Comparison of ENCODE assay signal across 9 cellular contexts in the genomic region with DNA sequence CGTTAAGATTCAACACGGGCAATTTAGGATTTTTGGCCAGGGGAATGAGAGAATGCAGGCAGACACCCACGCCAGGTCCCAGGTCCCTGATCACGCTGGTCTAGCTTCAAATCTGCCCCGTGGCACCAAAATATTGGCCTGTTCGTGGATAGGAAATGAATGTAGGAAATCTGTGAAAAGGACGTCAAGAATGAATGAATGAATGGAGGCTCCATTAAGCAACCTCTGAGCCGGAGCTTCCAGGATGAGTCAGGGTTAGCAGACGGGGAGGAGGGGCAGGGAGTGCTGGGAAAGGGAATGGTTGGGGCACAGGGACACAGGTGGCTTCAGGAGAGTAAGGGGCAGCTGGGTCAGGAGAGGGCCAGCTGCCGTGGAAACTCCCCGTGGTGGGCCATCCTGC. TPM values are rescaled to one million over a fixed set of nuclear protein-coding genes. Genes with fewer than 3 reads are reported as not detected.
DNase-seq lines count a peak whose midpoint lies in the region; ATAC-seq, FAIRE-seq and TF ChIP-seq lines count a peak whose summit lies in the region.
"Had no signal": no experiment of that assay in that cellular context is flagged by ENCODE, and none has a peak within 500 bp of the region (broad histone marks: within the 10 kb centered on the region; RNA-seq: fewer than 3 reads in every experiment).

No MANE protein-coding gene starts in this region.

- 14 to 16% methylated on average over 11 of the region's 11 CpGs for WGBS in GM23248 (ENCODE audit: low coverage in 1 of 2, low lambda C conversion rate in 2 of 2, missing lambda C conversion rate in 2 of 2), 2 experiments
- WGBS in H1 (ENCODE audit: extremely low coverage in 1 of 2, insufficient coverage in 1 of 2, insufficient read length in 1 of 2, insufficient replicate concordance in 2 of 2, low coverage in 1 of 2, low lambda C conversion rate in 2 of 2, missing lambda C conversion rate in 1 of 2), 2 experiments = 70% methylated on average over 11 of the region's 11 CpGs; no CpG with 5 or more reads in 1 of the 2 experiments

- peaks cover 15% of the 10 kb centered on the region; the same call in 1 of the 2 replicates for H3F3A ChIP-seq in GM23248 (ENCODE audit: insufficient read depth)

- H3K36me3 Mint-ChIP-seq in nephron progenitor cell (ENCODE audit: low read depth) = no peaks in the 10 kb centered on the region

- H3K79me2 ChIP-seq in GM23248 (ENCODE audit: insufficient read depth) (no peaks in the 10 kb centered on the region), H1 (ENCODE audit: control insufficient read depth in 1 of 2, insufficient read depth in 2 of 2, low read length in 2 of 2) (no peaks in the 10 kb centered on the region)

- no peak overlapping the region for H3K4ac ChIP-seq in H1 (replicated peaks; ENCODE audit: insufficient read length, low read depth, low read length)

- TF ChIP-seq POLR2A in H1 (IDR thresholded peaks at IDR 0.05; ENCODE audit: control extremely low read depth in 1 of 2, low read depth in 2 of 2, low read length in 2 of 2) = no peak

- POLR2A ChIA-PET in H1 (lab: Charles Lee; ENCODE audit: partially characterized antibody) = interaction anchor here (0.7 to 2.5 kb wide), 6 partner anchors 9 to 73 kb away, joined by 3 to 8 read pairs (median 4); no protein-coding TSS in a partner anchor

- no peak overlapping the region for H2BK120ac ChIP-seq in H1 (replicated peaks; ENCODE audit: low read depth, low read length)

- no peaks in the 10 kb centered on the region for H3K9me3 Mint-ChIP-seq in nephron progenitor cell

- H4K5ac ChIP-seq in H1 (ENCODE audit: insufficient read length, low read depth, low read length) = no peak overlapping the region

- H4K8ac ChIP-seq in H1 (ENCODE audit: extremely low read depth, insufficient read depth, low read length) = no peak overlapping the region; the same call in 1 of the 2 replicates

- no peak overlapping the region for H3K56ac ChIP-seq in H1 (replicated peaks; ENCODE audit: insufficient read length, low read depth, low read length)

- peaks cover 43% of the 10 kb centered on the region for H3K4me1 Mint-ChIP-seq in nephron progenitor cell

- no peaks in the 10 kb centered on the region for H3K27me3 ChIP-seq in GM23248 (replicated peaks; ENCODE audit: insufficient read depth)
- H3K27me3 ChIP-seq in H1 (replicated peaks in 1 of 4; ENCODE audit: control insufficient read depth in 3 of 4, extremely low read depth in 1 of 4, insufficient read depth in 3 of 4, low read length in 3 of 4) = no peaks in the 10 kb centered on the region

- no peaks in the 10 kb centered on the region for H3K9me2 ChIP-seq in GM23248 (ENCODE audit: insufficient read depth)

- peak overlapping the region; percentile 86; the same call in 1 of the 2 replicates for H2BK20ac ChIP-seq in H1 (ENCODE audit: low read length)

- H3K23me2 ChIP-seq in H1 (ENCODE audit: low read depth, low read length) = no peaks in the 10 kb centered on the region

- H3K18ac ChIP-seq in H1 (ENCODE audit: extremely low read depth, low read length) = no peak overlapping the region

- H2BK12ac ChIP-seq in H1 (ENCODE audit: low read depth, low read length) = no peak overlapping the region

- H2AFZ ChIP-seq in GM23248 (peak overlapping the region; percentile 41), H1 (ENCODE audit: low read length) (no peak overlapping the region)

- ATAC-seq in HG03521 (IDR thresholded peaks at IDR 0.05; ENCODE audit: unreplicated experiment) = no peak

- H3K27ac ChIP-seq in GM23248 (peak overlapping the region; percentile 63), H1 (ENCODE audit: low read depth, low read length) (peak overlapping the region; percentile 17; the same call in 1 of the 2 replicates)

- H3K4me2 ChIP-seq in GM23248 (ENCODE audit: unreplicated experiment) = peak overlapping the region; percentile 16
- no peak overlapping the region for H3K4me2 ChIP-seq in H1 (ENCODE audit: insufficient read depth in 1 of 2, low read depth in 2 of 2, low read length in 2 of 2)

- DNase-seq in GM23248 (peak; percentile 88), NCI-H524 treated with DMSO at 0.1 percent for 48 hours (lab: John Stamatoyannopoulos, UW) (peak; percentile 17), H1 (ENCODE audit: low read depth in 1 of 2, low spot score in 2 of 2) (no peak), nephron progenitor cell (no peak), OCI-M2 (lab: John Stamatoyannopoulos, UW; ENCODE audit: unreplicated experiment) (no peak), NCI-H510A (lab: John Stamatoyannopoulos, UW) (no peak), activated gamma-delta T cell treated with Interleukin-2 at 50 U/mL for 16 hours (no peak)
- DNase-seq: DMS79 had no signal

- no peak overlapping the region for H3K4me3 Mint-ChIP-seq in nephron progenitor cell

- CTCF ChIA-PET in H1 (lab: Charles Lee; ENCODE audit: partially characterized antibody) = interaction anchor here (0.6 to 11.7 kb wide), 5 partner anchors 23 to 49 kb away, joined by 3 to 132 read pairs (median 4); no protein-coding TSS in a partner anchor

- H3K79me1 ChIP-seq in H1 (ENCODE audit: low read depth, low read length) = no peaks in the 10 kb centered on the region

- no peak for TF ChIP-seq EP300 in H1 (IDR thresholded peaks at IDR 0.05; ENCODE audit: borderline replicate concordance in 1 of 2, low read depth in 2 of 2, low read length in 2 of 2)

- H2BK5ac ChIP-seq in H1 (ENCODE audit: low read depth, low read length) = peak overlapping the region; percentile 36; the same call in 1 of the 2 replicates

- H3K27ac Mint-ChIP-seq in nephron progenitor cell = peak overlapping the region; percentile 77

- no peak overlapping the region for H2AK5ac ChIP-seq in H1 (ENCODE audit: low read depth, low read length)

- no peak overlapping the region for H3K14ac ChIP-seq in H1 (ENCODE audit: insufficient read length)

- H3K23ac ChIP-seq in H1 (ENCODE audit: insufficient read length) = no peak overlapping the region

- FAIRE-seq in H1 (lab: Jason Lieb, UNC) = no peak

- in situ Hi-C loops in GM23248 (cut with MboI) = no loop called here

- H3K9me3 ChIP-seq in GM23248 (ENCODE audit: low read depth) (no peaks in the 10 kb centered on the region), H1 (ENCODE audit: insufficient read depth in 2 of 2, low read depth in 1 of 2, low read length in 1 of 2) (no peaks in the 10 kb centered on the region)

- peak overlapping the region; percentile 98 for H4K91ac ChIP-seq in H1 (replicated peaks; ENCODE audit: insufficient read length, low read length)

- no peaks in the 10 kb centered on the region for H3K36me3 ChIP-seq in GM23248 (ENCODE audit: low read depth)
- H3K36me3 ChIP-seq in H1 (ENCODE audit: control insufficient read depth in 2 of 4, insufficient read depth in 4 of 4, low read length in 3 of 4) = no peaks in the 10 kb centered on the region

- 0 out of 2 replicates have a peak overlapping the region, but pooled peaks have one; percentile 8 for H2BK15ac ChIP-seq in H1 (ENCODE audit: low read length)

- H3K9ac ChIP-seq in GM23248 = 0 out of 2 replicates have a peak overlapping the region, but pooled peaks have one; percentile 11
- H3K9ac ChIP-seq in H1 (replicated peaks in 1 of 4; ENCODE audit: extremely low read depth in 1 of 4, low read depth in 3 of 4, low read length in 3 of 4) = no peak overlapping the region

- peaks cover 14% of the 10 kb centered on the region for H3K4me1 ChIP-seq in GM23248 (ENCODE audit: insufficient read depth)
- peaks cover 0 to 19% (median 10%) of the 10 kb centered on the region in 4 experiments; a peak in 6 of 7 replicates for H3K4me1 ChIP-seq in H1 (replicated peaks in 1 of 4; ENCODE audit: control insufficient read depth in 3 of 4, insufficient read depth in 4 of 4, low read length in 3 of 4)

- H3K27me3 Mint-ChIP-seq in nephron progenitor cell (ENCODE audit: low read depth, poor library complexity) = peaks cover 14% of the 10 kb centered on the region

- H4K20me1 ChIP-seq in GM23248 (ENCODE audit: insufficient read depth) (no peaks in the 10 kb centered on the region), H1 (replicated peaks in 1 of 2; ENCODE audit: control insufficient read depth in 1 of 2, insufficient read depth in 2 of 2, low read length in 2 of 2) (no peaks in the 10 kb centered on the region)

- no peak for TF ChIP-seq RAD21 in H1 (IDR thresholded peaks at IDR 0.05 in 1 of 2, conservative IDR thresholded peaks at IDR 0.05 in 1 of 2; ENCODE audit: low read depth in 2 of 2, low read length in 2 of 2)

- no peak for TF ChIP-seq CTCF in H1 (IDR thresholded peaks at IDR 0.05; ENCODE audit: control extremely low read depth in 1 of 3, insufficient read depth in 1 of 3, low read depth in 1 of 3, low read length in 3 of 3)
- no peak for TF ChIP-seq CTCF in nephron progenitor cell (IDR thresholded peaks at IDR 0.05)

- no peak overlapping the region for H3K4me3 ChIP-seq in GM23248
- no peak overlapping the region for H3K4me3 ChIP-seq in H1 (ENCODE audit: extremely low read depth in 1 of 4, insufficient read depth in 2 of 4, low read depth in 3 of 4, low read length in 4 of 4)

RNA-seq across cellular contexts. Expression of a gene that starts 4.2 kb away (rescaled TPM):
- not detected in 2 replicates for total RNA-seq in GM23248 (2014; rRNA removed; shearing (Covaris generic))
- not detected in 2 replicates for polyA plus RNA-seq in GM23248 (2016; fragmentation: Nextera tagmentation; extraction: Ambion mirVana)
- 0.99 and 1.5 TPM in 2 replicates for total RNA-seq in H1 (2021; fragmentation: NEBNext Ultra II Directional; extraction: Animal tissue kit (Norgen Biotek cat#: 25700))
- 2.6 and 3.8 TPM in 2 replicates for polyA plus RNA-seq in H1 (2011; rRNA removed)
- polyA plus RNA-seq in H1 (2011; cell fraction: cytosol; rRNA removed) = 2.3 TPM
- polyA plus RNA-seq in H1 (2011; cell fraction: nucleus; rRNA removed) = 1.2 TPM
- polyA plus RNA-seq in H1 (2012, experiment 1 of 2) = 1.0 to 2.2 TPM (median 1.6 TPM) in 4 replicates
- 1.00 TPM for polyA plus RNA-seq in H1 (2012, experiment 2 of 2)
- polyA plus RNA-seq in H1 (2013, experiment 1 of 2) = 1.5 TPM
- 1.4 TPM for polyA plus RNA-seq in H1 (2013, experiment 2 of 2)
- polyA minus RNA-seq in H1 (2011; rRNA and poly(A)+ RNA removed) = 0.59 TPM in 1 of 2 replicates, not detected in the other
- polyA minus RNA-seq in H1 (2011; cell fraction: cytosol; rRNA and poly(A)+ RNA removed) = 1.2 TPM
- not detected for polyA minus RNA-seq in H1 (2011; cell fraction: nucleus; rRNA and poly(A)+ RNA removed)

RNA-seq across cellular contexts. Expression of a gene that starts 44.5 kb away (rescaled TPM):
- 0.22 TPM in 1 of 2 replicates, not detected in the other for total RNA-seq in GM23248 (2014; rRNA removed; shearing (Covaris generic))
- polyA plus RNA-seq in GM23248 (2016; fragmentation: Nextera tagmentation; extraction: Ambion mirVana) (not detected in 2 replicates), H1 (2011; rRNA removed) (2.7 and 7.3 TPM in 2 replicates)
- total RNA-seq in H1 (2021; fragmentation: NEBNext Ultra II Directional; extraction: Animal tissue kit (Norgen Biotek cat#: 25700)) = 12.4 and 13.6 TPM in 2 replicates
- 3.4 TPM for polyA plus RNA-seq in H1 (2011; cell fraction: cytosol; rRNA removed)
- 11.6 TPM for polyA plus RNA-seq in H1 (2011; cell fraction: nucleus; rRNA removed)
- polyA plus RNA-seq in H1 (2012, experiment 1 of 2) = 6.8 to 10.4 TPM (median 9.6 TPM) in 4 replicates
- polyA plus RNA-seq in H1 (2012, experiment 2 of 2) = 4.1 TPM
- 10.0 TPM for polyA plus RNA-seq in H1 (2013, experiment 1 of 2)
- 8.2 TPM for polyA plus RNA-seq in H1 (2013, experiment 2 of 2)
- polyA minus RNA-seq in H1 (2011; rRNA and poly(A)+ RNA removed) = 0.90 and 1.2 TPM in 2 replicates
- polyA minus RNA-seq in H1 (2011; cell fraction: cytosol; rRNA and poly(A)+ RNA removed) = 5.9 TPM
- polyA minus RNA-seq in H1 (2011; cell fraction: nucleus; rRNA and poly(A)+ RNA removed) = 5.9 TPM

RNA-seq across cellular contexts. Expression of a gene that starts 50.4 kb away (rescaled TPM):
- not detected in 2 replicates for total RNA-seq in GM23248 (2014; rRNA removed; shearing (Covaris generic))
- not detected in 2 replicates for polyA plus RNA-seq in GM23248 (2016; fragmentation: Nextera tagmentation; extraction: Ambion mirVana)
- not detected in 2 replicates for total RNA-seq in H1 (2021; fragmentation: NEBNext Ultra II Directional; extraction: Animal tissue kit (Norgen Biotek cat#: 25700))
- polyA plus RNA-seq in H1 (2011; rRNA removed) = not detected in 2 replicates
- polyA plus RNA-seq in H1 (2011; cell fraction: cytosol; rRNA removed) = not detected
- polyA plus RNA-seq in H1 (2011; cell fraction: nucleus; rRNA removed) = not detected
- 0.27 to 1.1 TPM (median 0.53 TPM) in 4 replicates for polyA plus RNA-seq in H1 (2012, experiment 1 of 2)
- polyA plus RNA-seq in H1 (2012, experiment 2 of 2) = 1.5 TPM
- not detected for polyA plus RNA-seq in H1 (2013, experiment 1 of 2)
- polyA plus RNA-seq in H1 (2013, experiment 2 of 2) = not detected
- polyA minus RNA-seq in H1 (2011; rRNA and poly(A)+ RNA removed) = not detected in 2 replicates
- not detected for polyA minus RNA-seq in H1 (2011; cell fraction: cytosol; rRNA and poly(A)+ RNA removed)
- polyA minus RNA-seq in H1 (2011; cell fraction: nucleus; rRNA and poly(A)+ RNA removed) = not detected

RNA-seq across cellular contexts. Expression of a gene that starts 58.7 kb away (rescaled TPM):
- not detected in 2 replicates for total RNA-seq in GM23248 (2014; rRNA removed; shearing (Covaris generic))
- polyA plus RNA-seq in GM23248 (2016; fragmentation: Nextera tagmentation; extraction: Ambion mirVana) (not detected in 2 replicates), H1 (2011; rRNA removed) (1.8 and 2.5 TPM in 2 replicates)
- 5.3 and 6.5 TPM in 2 replicates for total RNA-seq in H1 (2021; fragmentation: NEBNext Ultra II Directional; extraction: Animal tissue kit (Norgen Biotek cat#: 25700))
- polyA plus RNA-seq in H1 (2011; cell fraction: cytosol; rRNA removed) = 3.0 TPM
- 5.5 TPM for polyA plus RNA-seq in H1 (2011; cell fraction: nucleus; rRNA removed)
- polyA plus RNA-seq in H1 (2012, experiment 1 of 2) = 3.1 to 4.6 TPM (median 3.9 TPM) in 4 replicates
- polyA plus RNA-seq in H1 (2012, experiment 2 of 2) = 1.4 TPM
- polyA plus RNA-seq in H1 (2013, experiment 1 of 2) = 3.6 TPM
- polyA plus RNA-seq in H1 (2013, experiment 2 of 2) = 2.4 TPM
- polyA minus RNA-seq in H1 (2011; rRNA and poly(A)+ RNA removed) = 1.1 TPM in 2 replicates
- 2.1 TPM for polyA minus RNA-seq in H1 (2011; cell fraction: cytosol; rRNA and poly(A)+ RNA removed)
- polyA minus RNA-seq in H1 (2011; cell fraction: nucleus; rRNA and poly(A)+ RNA removed) = 2.4 TPM

Comparison
In these comparisons a context has a peak if more than half of its experiments do, and no peak if none do; other contexts are left out.
1. DNase-seq: peak in GM23248 (single experiment) and NCI-H524 treated with DMSO at 0.1 percent for 48 hours (single experiment); none in H1 (0 of 2), nephron progenitor cell (single experiment), OCI-M2 (single experiment), NCI-H510A (single experiment) and activated gamma-delta T cell treated with Interleukin-2 at 50 U/mL for 16 hours (single experiment).
2. RNA of a gene that starts 44.5 kb away (total RNA-seq): 12.4 to 13.6 TPM in H1; 0.22 TPM in GM23248; every median in the first group is over 10 times any median in the second.